14 cellular contexts compared by ENCODE assay signal in the genomic region with DNA sequence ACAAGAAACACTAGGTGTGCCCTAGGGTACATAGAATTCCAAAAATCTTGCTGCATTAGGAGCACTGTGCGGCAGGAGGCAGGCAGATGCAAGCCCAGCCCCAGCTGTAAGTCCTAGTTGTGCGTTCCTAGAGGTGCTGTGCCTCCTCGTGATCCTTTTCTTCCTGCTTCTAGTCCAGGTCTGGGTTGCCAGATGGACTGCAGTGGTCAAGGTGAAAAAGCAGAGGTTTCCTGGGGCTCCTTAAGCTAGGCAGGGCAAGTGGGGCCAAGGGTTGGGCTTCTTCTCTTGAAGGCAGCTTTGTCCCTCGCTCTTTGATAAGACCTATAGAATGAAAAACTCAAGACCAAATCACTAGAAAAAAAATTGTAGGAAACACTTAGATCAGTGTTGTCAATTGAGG. TPM values are rescaled to one million over a fixed set of nuclear protein-coding genes. Genes with fewer than 3 reads are reported as not detected.
"Had no signal": no experiment of that assay in that cellular context is flagged by ENCODE, and none has a peak within 500 bp of the region (broad histone marks: within the 10 kb centered on the region; RNA-seq: fewer than 3 reads in every experiment).

No MANE protein-coding gene starts in this region.

- ATAC-seq: activated CD8-positive, alpha-beta memory T cell treated with anti-CD3 and anti-CD28 coated beads, Interleukin-2, amount 10 ng/mL, durations not matched to agents 7 days and 5 days; stimulated activated memory B cell treated with anti-CD40 and anti-IgM and Interleukin-4, amounts not matched to agents 10 μg/mL and 1 μg/mL and 100 μg/mL, for 72 hours had no signal

- H3K27ac ChIP-seq: adrenal gland, coronary artery, left ventricle myocardium inferior, pancreas had no signal

- DNase-seq: activated CD4-positive, alpha-beta T cell treated with anti-CD3 and anti-CD28 coated beads, Interleukin-2, amount 50 U/mL, for 48 hours; activated CD8-positive, alpha-beta memory T cell treated with anti-CD3 and anti-CD28 coated beads, Interleukin-2, amount 10 ng/mL, durations not matched to agents 7 days and 5 days; activated effector memory CD4-positive, alpha-beta T cell treated with Interleukin-2 at 50 U/mL for 16 hours; activated naive CD4-positive, alpha-beta T cell treated with anti-CD3 and anti-CD28 coated beads, Interleukin-2, amount 50 U/mL, for 16 hours; activated T-cell treated with anti-CD3 and anti-CD28 coated beads, Interleukin-2, amount 50 U/mL, for 24 hours; adrenal gland; central memory CD4-positive, alpha-beta T cell; foreskin fibroblast; glutamatergic neuron; kidney; left ventricle myocardium inferior had no signal

- H3K9me3 ChIP-seq: adrenal gland, left ventricle myocardium inferior, pancreas had no signal

- H3K4me3 ChIP-seq: adrenal gland, coronary artery, left ventricle myocardium inferior, pancreas had no signal

- H3K36me3 ChIP-seq: adrenal gland, left ventricle myocardium inferior, pancreas had no signal

- H3K27me3 ChIP-seq: adrenal gland, pancreas had no signal

- H3K4me1 ChIP-seq: pancreas had no signal

- FAIRE-seq: kidney, pancreas had no signal

RNA-seq across cellular contexts. Expression of gene SLC45A3, which starts 21.6 kb away (rescaled TPM):
- total RNA-seq: activated CD8-positive, alpha-beta memory T cell treated with anti-CD3 and anti-CD28 coated beads, Interleukin-2, amount 10 ng/mL, durations not matched to agents 7 days and 5 days had no signal
